ENCODE assay signal across 10 cellular contexts in genomic region chr2:202072226-202072625, GRCh38. TPM values are rescaled to one million over a fixed set of nuclear protein-coding genes. Genes with fewer than 3 reads are reported as not detected.
DNase-seq lines count a peak whose midpoint lies in the region; ATAC-seq and TF ChIP-seq lines count a peak whose summit lies in the region.
"Had no signal": no experiment of that assay in that cellular context is flagged by ENCODE, and none has a peak within 500 bp of the region (broad histone marks: within the 10 kb centered on the region; RNA-seq: fewer than 3 reads in every experiment).

No MANE protein-coding gene starts in this region.

- no peak for ATAC-seq in GM19455 (IDR thresholded peaks at IDR 0.05; ENCODE audit: unreplicated experiment)

- H2AFZ ChIP-seq in OCI-LY3 (ENCODE audit: low read depth, low read length): no peak overlapping the region

- no TSS peak for BruUV-seq in A673 (replicated peaks; lab: Mats Ljungman, UMichigan)

- H3K4me3 ChIP-seq in A673 (ENCODE audit: low read depth, low read length, poor library complexity, severe bottlenecking): no peak overlapping the region
- H3K4me3 ChIP-seq in GM06990 (replicated peaks; ENCODE audit: low read depth, low read length): no peak overlapping the region
- H3K4me3 ChIP-seq in OCI-LY3 (ENCODE audit: low read length): no peak overlapping the region
- no peak overlapping the region for H3K4me3 ChIP-seq in uterus

- no peaks in the 10 kb centered on the region for H4K20me1 ChIP-seq in OCI-LY3 (ENCODE audit: insufficient read depth, low read length)

- intact Hi-C loops in A673 (cut with micrococcal nuclease; ENCODE audit: unreplicated experiment) (no loop called here), uterus (cut with DNase I; ENCODE audit: low total_unique reads) (no loop called here)

- H3K27me3 ChIP-seq in A673 (replicated peaks; ENCODE audit: insufficient read depth, low read depth, low read length, poor library complexity) (no peaks in the 10 kb centered on the region), GM06990 (replicated peaks; ENCODE audit: control insufficient read depth, insufficient read depth, low read length) (no peaks in the 10 kb centered on the region; the same call in 1 of the 2 replicates), OCI-LY3 (ENCODE audit: low read depth, low read length) (no peaks in the 10 kb centered on the region), uterus (no peaks in the 10 kb centered on the region)

- H3K4me2 ChIP-seq in OCI-LY3 (ENCODE audit: low read length): no peak overlapping the region

- H3K9me3 ChIP-seq in A673 (ENCODE audit: low read depth, low read length, poor library complexity, severe bottlenecking) (no peaks in the 10 kb centered on the region), OCI-LY3 (ENCODE audit: insufficient read depth, low read length) (no peaks in the 10 kb centered on the region), uterus (no peaks in the 10 kb centered on the region)

- H3K4me1 ChIP-seq in A673 (ENCODE audit: insufficient read depth, low read length, poor library complexity, severe bottlenecking) (no peaks in the 10 kb centered on the region), OCI-LY3 (ENCODE audit: low read length) (peaks cover 4% of the 10 kb centered on the region), uterus (no peaks in the 10 kb centered on the region)

- POLR2A ChIA-PET in A673 (lab: Charles Lee; ENCODE audit: low non-redundant PET): no interaction called here

- TF ChIP-seq CTCF in A673 (conservative IDR thresholded peaks at IDR 0.05; ENCODE audit: low read depth, low read length): peak; percentile 57
- TF ChIP-seq CTCF in GM06990 (IDR thresholded peaks at IDR 0.05; ENCODE audit: insufficient read depth, low read length, poor library complexity, severe bottlenecking): peak; percentile 31
- TF ChIP-seq CTCF in OCI-LY3 (IDR thresholded peaks at IDR 0.05; ENCODE audit: low read depth, low read length): peak; percentile 30; the same call in 1 of the 2 replicates
- peak in 1 of 4 experiments; percentile 11 for TF ChIP-seq CTCF in uterus (IDR thresholded peaks at IDR 0.05)

- H3K27ac ChIP-seq in A673 (ENCODE audit: low read depth, low read length, poor library complexity, severe bottlenecking) (no peak overlapping the region), OCI-LY3 (ENCODE audit: low read length) (no peak overlapping the region), uterus (no peak overlapping the region)

- DNase-seq in A673 (ENCODE audit: low spot score) (peak; percentile 22), GM06990 (ENCODE audit: extremely low read depth, insufficient read length) (no peak), erythroblast (lab: John Stamatoyannopoulos, UW) (peak; percentile 4 to 11), NCI-H1436 (lab: John Stamatoyannopoulos, UW) (no peak), uterus (no peak)
- DNase-seq in activated CD8-positive, alpha-beta memory T cell treated with anti-CD3 and anti-CD28 coated beads, Interleukin-2, amount 50 U/mL, for 48 hours: no peak
- DNase-seq: activated CD4-positive, alpha-beta memory T cell treated with anti-CD3 and anti-CD28 coated beads, Interleukin-2, amount 10 ng/mL, durations not matched to agents 7 days and 5 days; NCI-H2081 had no signal

- no peak overlapping the region for H3K9ac ChIP-seq in OCI-LY3 (ENCODE audit: low read length)

- TF ChIP-seq POLR2A in erythroblast (IDR thresholded peaks at IDR 0.05; ENCODE audit: low read length) (no peak), uterus (IDR thresholded peaks at IDR 0.05) (no peak)

- H3K36me3 ChIP-seq in A673 (ENCODE audit: insufficient read depth, low read length, poor library complexity, severe bottlenecking) (no peaks in the 10 kb centered on the region), GM06990 (ENCODE audit: control insufficient read depth, insufficient read depth, low read length) (no peaks in the 10 kb centered on the region), OCI-LY3 (replicated peaks; ENCODE audit: low read depth, low read length) (no peaks in the 10 kb centered on the region), uterus (no peaks in the 10 kb centered on the region)

- CTCF ChIA-PET in A673 (lab: Charles Lee): no interaction called here

- H3K79me2 ChIP-seq in OCI-LY3 (ENCODE audit: low read length): no peaks in the 10 kb centered on the region

RNA-seq across cellular contexts. Expression of gene KIAA2012, which starts 0.8 kb away (rescaled TPM):
- total RNA-seq in A673 (2021) (0.13 TPM in 1 of 2 replicates, not detected in the other), uterus (under 1 TPM in 3 of 4 donors, not detected in 1; 0.15 to 0.76 (median 0.26) TPM)
- total RNA-seq: activated CD4-positive, alpha-beta memory T cell treated with anti-CD3 and anti-CD28 coated beads, Interleukin-2, amount 10 ng/mL, durations not matched to agents 7 days and 5 days had no signal

RNA-seq across cellular contexts. Expression of gene FZD7, which starts 38.6 kb away (rescaled TPM):
- total RNA-seq in A673 (2021) (14.1 and 15.1 TPM in 2 replicates), uterus (10 to 100 TPM in 3 of 4 donors, under 1 TPM in 1; 0.77 to 38.8 (median 20.0) TPM)

Comparison
In these comparisons a context has a peak if more than half of its experiments do, and no peak if none do; other contexts are left out.
1. DNase-seq: peak in A673 (single experiment) and erythroblast (2 of 2); none in GM06990 (single experiment), NCI-H1436 (single experiment), uterus (0 of 2) and activated CD8-positive, alpha-beta memory T cell treated with anti-CD3 and anti-CD28 coated beads, Interleukin-2, amount 50 U/mL, for 48 hours (single experiment).